8 cellular contexts compared by ENCODE assay signal in the genomic region with DNA sequence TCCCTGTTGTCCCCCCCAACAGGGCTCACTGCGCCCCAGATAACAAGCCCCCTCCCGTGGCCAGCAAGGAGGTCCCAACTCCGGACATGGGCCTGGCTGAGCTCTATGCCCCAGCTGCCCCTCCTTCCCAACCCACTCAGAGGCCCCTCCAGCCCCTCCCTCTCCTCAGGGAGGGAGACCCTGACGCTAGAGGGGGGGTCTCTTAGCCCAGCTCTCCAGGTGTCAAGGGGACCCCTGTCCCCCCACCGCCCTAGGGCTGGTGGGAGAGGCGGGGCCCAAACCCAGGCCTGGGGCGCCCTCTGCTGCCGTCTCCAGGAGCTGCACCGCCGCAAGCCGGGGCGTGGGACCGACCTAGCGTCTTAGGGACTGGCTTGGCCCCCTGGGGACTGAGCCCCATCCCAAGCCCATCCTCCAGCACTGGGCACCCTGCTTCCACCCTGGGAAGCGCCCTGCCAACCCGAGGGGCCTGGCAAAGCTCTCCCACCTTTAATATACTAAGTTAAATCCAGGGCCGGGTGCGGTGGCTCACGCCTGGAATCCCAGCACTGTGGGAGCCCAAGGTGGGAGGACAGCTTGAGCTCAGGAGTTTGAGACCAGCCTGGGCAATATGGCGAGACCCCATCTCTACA. TPM values are rescaled to one million over a fixed set of nuclear protein-coding genes. Genes with fewer than 3 reads are reported as not detected.
A peak's percentile ranks its signal among the peaks of the same experiment; 100 is the strongest.
DNase-seq lines count a peak whose midpoint lies in the region; ATAC-seq and TF ChIP-seq lines count a peak whose summit lies in the region.

No MANE protein-coding gene starts in this region.

- peak overlapping the region; percentile 57 for H3K4me2 ChIP-seq in OCI-LY3 (ENCODE audit: low read length)

- H3K4me3 ChIP-seq in OCI-LY3 (ENCODE audit: low read length): peak overlapping the region; percentile 8; the same call in 1 of the 2 replicates
- H3K4me3 ChIP-seq in sigmoid colon: no peak overlapping the region

- H3K79me2 ChIP-seq in OCI-LY3 (ENCODE audit: low read length): no peaks in the 10 kb centered on the region

- peak overlapping the region; percentile 10; the same call in 1 of the 2 replicates for H2AFZ ChIP-seq in OCI-LY3 (ENCODE audit: low read depth, low read length)

- no peak for TF ChIP-seq POLR2A in sigmoid colon (IDR thresholded peaks at IDR 0.05)

- TF ChIP-seq CTCF in OCI-LY3 (IDR thresholded peaks at IDR 0.05; ENCODE audit: low read depth, low read length): peak; percentile 95
- TF ChIP-seq CTCF in sigmoid colon (IDR thresholded peaks at IDR 0.05): peak; percentile 76 to 94 (median 80)

- no peaks in the 10 kb centered on the region for H3K9me3 ChIP-seq in OCI-LY3 (ENCODE audit: insufficient read depth, low read length)
- no peaks in the 10 kb centered on the region for H3K9me3 ChIP-seq in sigmoid colon

- H3K4me1 ChIP-seq in OCI-LY3 (ENCODE audit: low read length) (peaks cover 3% of the 10 kb centered on the region), sigmoid colon (peaks cover 0 to 21% (median 16%) of the 10 kb centered on the region in 4 donors)

- DNase-seq in NCI-H1092 treated with DMSO at 0.1 percent for 48 hours (lab: John Stamatoyannopoulos, UW) (peak; percentile 22), NCI-H1092 (lab: John Stamatoyannopoulos, UW) (no peak), germinal center (ENCODE audit: low spot score) (peak; percentile 74), sigmoid colon (no peak)
- peak; percentile 58 to 60 for DNase-seq in activated T-helper 1 cell treated with anti-CD3 and anti-CD28 coated beads, Interleukin-2, amount 50 U/mL, for 16 hours (ENCODE audit: low read depth in 1 of 2, low spot score in 1 of 2)

- H3K9ac ChIP-seq in OCI-LY3 (ENCODE audit: low read length): no peak overlapping the region

- no peak overlapping the region for H3K27ac ChIP-seq in OCI-LY3 (ENCODE audit: low read length)
- H3K27ac ChIP-seq in sigmoid colon: no peak overlapping the region

- H3K36me3 ChIP-seq in OCI-LY3 (replicated peaks; ENCODE audit: low read depth, low read length): peaks cover 3% of the 10 kb centered on the region
- no peaks in the 10 kb centered on the region for H3K36me3 ChIP-seq in sigmoid colon

- peaks cover 3% of the 10 kb centered on the region; the same call in 1 of the 2 replicates for H4K20me1 ChIP-seq in OCI-LY3 (ENCODE audit: insufficient read depth, low read length)

- no peak for TF ChIP-seq EP300 in sigmoid colon (IDR thresholded peaks at IDR 0.05)

- 4 to 10% methylated on average over 20 of the region's 20 CpGs for WGBS in sigmoid colon, 2 donors

- intact Hi-C loops in sigmoid colon (cut with DNase I): no loop called here

- ATAC-seq in GM21576 (IDR thresholded peaks at IDR 0.05; ENCODE audit: unreplicated experiment) (no peak), HG03025 (IDR thresholded peaks at IDR 0.05; ENCODE audit: low FRiP score, unreplicated experiment) (no peak)

- H3K27me3 ChIP-seq in OCI-LY3 (ENCODE audit: low read depth, low read length) (no peaks in the 10 kb centered on the region), sigmoid colon (peaks cover 32 to 70% (median 63%) of the 10 kb centered on the region in 3 donors)

RNA-seq across cellular contexts. Expression of a gene that starts 1.4 kb away (rescaled TPM):
- under 1 TPM in 1 of 4 donors, not detected in 3; 0.14 TPM for total RNA-seq in sigmoid colon
- polyA plus RNA-seq in sigmoid colon: under 1 TPM in 1 of 3 donors, not detected in 2; 0.04 TPM

RNA-seq across cellular contexts. Expression of a gene that starts 17.5 kb away (rescaled TPM):
- 10 to 100 TPM; 14.3 to 33.1 (median 30.4) TPM for total RNA-seq in sigmoid colon
- 10 to 100 TPM; 22.4 to 65.8 (median 43.8) TPM for polyA plus RNA-seq in sigmoid colon

RNA-seq across cellular contexts. Expression of a gene that starts 19.3 kb away (rescaled TPM):
- 100 to 1,000 TPM in 2 of 4 donors, 10 to 100 TPM in 2; 85.6 to 174 (median 126) TPM for total RNA-seq in sigmoid colon
- polyA plus RNA-seq in sigmoid colon: 100 to 1,000 TPM in 1 of 3 donors, 10 to 100 TPM in 2; 19.2 to 232 (median 25.9) TPM

RNA-seq across cellular contexts. Expression of a gene that starts 19.7 kb away (rescaled TPM):
- total RNA-seq in sigmoid colon: not detected
- polyA plus RNA-seq in sigmoid colon: not detected

RNA-seq across cellular contexts. Expression of a gene that starts 24.8 kb away (rescaled TPM):
- 10 to 100 TPM; 25.5 to 59.0 (median 36.3) TPM for total RNA-seq in sigmoid colon
- 100 to 1,000 TPM in 1 of 3 donors, 10 to 100 TPM in 2; 48.0 to 115 (median 53.9) TPM for polyA plus RNA-seq in sigmoid colon

Comparison
In these comparisons a context has a peak if more than half of its experiments do, and no peak if none do; other contexts are left out.
1. DNase-seq: peak in NCI-H1092 treated with DMSO at 0.1 percent for 48 hours (single experiment), activated T-helper 1 cell treated with anti-CD3 and anti-CD28 coated beads, Interleukin-2, amount 50 U/mL, for 16 hours (2 of 2) and germinal center (single experiment); none in NCI-H1092 (single experiment) and sigmoid colon (single experiment).